9 cellular contexts compared by ENCODE assay signal in the genomic region with DNA sequence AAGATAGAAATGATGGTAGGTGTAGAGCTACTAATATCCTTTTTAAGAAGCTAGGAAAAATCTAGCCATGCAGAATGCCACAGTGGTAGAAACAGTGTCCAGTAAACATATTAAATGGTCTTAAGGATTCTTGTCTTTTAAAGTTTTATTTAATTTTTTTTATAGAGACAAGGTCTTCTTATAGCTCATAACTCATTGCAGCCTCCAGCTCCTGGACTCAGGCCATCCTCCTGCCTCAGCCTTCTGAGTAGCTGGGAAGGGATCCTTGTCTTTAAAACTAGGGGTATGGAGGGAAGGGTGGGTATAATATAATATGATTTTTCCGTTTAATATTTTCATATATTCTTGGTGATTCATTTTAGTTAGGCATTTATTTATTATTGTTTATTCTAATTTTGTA. TPM values are rescaled to one million over a fixed set of nuclear protein-coding genes. Genes with fewer than 3 reads are reported as not detected.
DNase-seq lines count a peak whose midpoint lies in the region; ATAC-seq and TF ChIP-seq lines count a peak whose summit lies in the region.
"Had no signal": no experiment of that assay in that cellular context is flagged by ENCODE, and none has a peak within 500 bp of the region (broad histone marks: within the 10 kb centered on the region; RNA-seq: fewer than 3 reads in every experiment).

No MANE protein-coding gene starts in this region.

- peaks cover 43% of the 10 kb centered on the region for H3K36me3 Mint-ChIP-seq in activated CD8-positive, alpha-beta memory T cell treated with anti-CD3 and anti-CD28 coated beads, Interleukin-2, amount 10 ng/mL, durations not matched to agents 7 days and 5 days
- H3K36me3 Mint-ChIP-seq in activated CD4-positive, alpha-beta memory T cell treated with anti-CD3 and anti-CD28 coated beads for 36 hours = peaks cover 45% of the 10 kb centered on the region

- H3K4me3 Mint-ChIP-seq in activated CD8-positive, alpha-beta memory T cell treated with anti-CD3 and anti-CD28 coated beads, Interleukin-2, amount 10 ng/mL, durations not matched to agents 7 days and 5 days = no peak overlapping the region
- peak overlapping the region; percentile 88 for H3K4me3 Mint-ChIP-seq in activated CD4-positive, alpha-beta memory T cell treated with anti-CD3 and anti-CD28 coated beads for 36 hours

- no peaks in the 10 kb centered on the region for H3K9me3 Mint-ChIP-seq in activated CD8-positive, alpha-beta memory T cell treated with anti-CD3 and anti-CD28 coated beads, Interleukin-2, amount 10 ng/mL, durations not matched to agents 7 days and 5 days (ENCODE audit: low read depth)
- no peaks in the 10 kb centered on the region for H3K9me3 Mint-ChIP-seq in activated CD4-positive, alpha-beta memory T cell treated with anti-CD3 and anti-CD28 coated beads for 36 hours

- CTCF ChIA-PET in activated CD8-positive, alpha-beta memory T cell treated with anti-CD3 and anti-CD28 coated beads, Interleukin-2, amount 10 ng/mL, durations not matched to agents 7 days and 5 days (lab: Charles Lee) = interaction anchor here (1.0 kb wide), 1 partner anchor 155 kb away, joined by 5 read pairs; no protein-coding TSS in a partner anchor
- CTCF ChIA-PET in activated CD4-positive, alpha-beta memory T cell treated with anti-CD3 and anti-CD28 coated beads for 36 hours (lab: Charles Lee) = interaction anchor here (0.9 to 2.6 kb wide), 2 partner anchors 53 to 62 kb away, joined by 3 to 13 read pairs; partner anchors contain the start of gene SRD5A3

- no peaks in the 10 kb centered on the region for H3K9me3 ChIP-seq in HAP-1

- ATAC-seq in activated CD8-positive, alpha-beta memory T cell treated with anti-CD3 and anti-CD28 coated beads, Interleukin-2, amount 10 ng/mL, durations not matched to agents 7 days and 5 days = no peak
- ATAC-seq: Right ventricle myocardium inferior had no signal

- in situ Hi-C loops in HAP-1 (cut with MboI; ENCODE audit: low sequenced_read_pairs) = no loop called here

- POLR2A ChIA-PET in activated CD4-positive, alpha-beta memory T cell treated with anti-CD3 and anti-CD28 coated beads for 36 hours (lab: Charles Lee) = no interaction called here

- intact Hi-C loops in activated CD4-positive, alpha-beta memory T cell treated with anti-CD3 and anti-CD28 coated beads for 36 hours (cut with micrococcal nuclease) = loop anchor here (5.0 kb wide), 2 partner anchors 468 to 1038 kb away; partner anchors contain the start of genes PAICS and PPAT

- peaks cover 29% of the 10 kb centered on the region for H3K36me3 ChIP-seq in HAP-1 (replicated peaks)

- no peak for DNase-seq in activated CD8-positive, alpha-beta memory T cell treated with anti-CD3 and anti-CD28 coated beads, Interleukin-2, amount 10 ng/mL, durations not matched to agents 7 days and 5 days
- DNase-seq in activated CD8-positive, alpha-beta memory T cell treated with anti-CD3 and anti-CD28 coated beads, Interleukin-2, amount 50 U/mL, for 4 hours = no peak
- no peak for DNase-seq in activated CD4-positive, alpha-beta memory T cell treated with anti-CD3 and anti-CD28 coated beads for 36 hours
- no peak for DNase-seq in fibroblast of villous mesenchyme (ENCODE audit: low read depth)
- DNase-seq in substantia nigra (lab: John Stamatoyannopoulos, UW) = peak in 5 of 49 donors; percentile 7 to 39 (median 15)
- no peak for DNase-seq in stimulated activated CD8-positive, alpha-beta memory T cell treated with anti-CD3 and anti-CD28 coated beads, Interleukin-4, amount 100 ng/mL, for 48 hours
- no peak for DNase-seq in DMS53 treated with DMSO at 0.1 percent for 48 hours (lab: John Stamatoyannopoulos, UW; ENCODE audit: unreplicated experiment)
- DNase-seq in HAP-1 (ENCODE audit: low spot score in 2 of 2) = no peak

- H3K4me1 Mint-ChIP-seq in activated CD8-positive, alpha-beta memory T cell treated with anti-CD3 and anti-CD28 coated beads, Interleukin-2, amount 10 ng/mL, durations not matched to agents 7 days and 5 days = peaks cover 49% of the 10 kb centered on the region
- H3K4me1 Mint-ChIP-seq in activated CD4-positive, alpha-beta memory T cell treated with anti-CD3 and anti-CD28 coated beads for 36 hours (ENCODE audit: low read depth) = peaks cover 43% of the 10 kb centered on the region

- peaks cover 15% of the 10 kb centered on the region for H3K4me1 ChIP-seq in HAP-1

- H3K27ac Mint-ChIP-seq in activated CD8-positive, alpha-beta memory T cell treated with anti-CD3 and anti-CD28 coated beads, Interleukin-2, amount 10 ng/mL, durations not matched to agents 7 days and 5 days = peak overlapping the region; percentile 24
- H3K27ac Mint-ChIP-seq in activated CD4-positive, alpha-beta memory T cell treated with anti-CD3 and anti-CD28 coated beads for 36 hours = no peak overlapping the region

- TF ChIP-seq CTCF in fibroblast of villous mesenchyme (IDR thresholded peaks at IDR 0.05; ENCODE audit: insufficient read depth, low read depth, low read length) = no peak

- H3K4me3 ChIP-seq in fibroblast of villous mesenchyme (ENCODE audit: low read depth, low read length) (peak overlapping the region; percentile 92), HAP-1 (no peak overlapping the region)

- H3K27me3 Mint-ChIP-seq in activated CD8-positive, alpha-beta memory T cell treated with anti-CD3 and anti-CD28 coated beads, Interleukin-2, amount 10 ng/mL, durations not matched to agents 7 days and 5 days = no peaks in the 10 kb centered on the region
- no peaks in the 10 kb centered on the region for H3K27me3 Mint-ChIP-seq in activated CD4-positive, alpha-beta memory T cell treated with anti-CD3 and anti-CD28 coated beads for 36 hours

- H3K27me3 ChIP-seq in HAP-1 (ENCODE audit: low read depth) = no peaks in the 10 kb centered on the region

- peak overlapping the region; percentile 61 for H3K27ac ChIP-seq in substantia nigra (ENCODE audit: low read depth, low read length, poor library complexity, severe bottlenecking)

RNA-seq across cellular contexts. Expression of gene TMEM165, which starts 3.8 kb away (rescaled TPM):
- total RNA-seq in activated CD8-positive, alpha-beta memory T cell treated with anti-CD3 and anti-CD28 coated beads, Interleukin-2, amount 10 ng/mL, durations not matched to agents 7 days and 5 days = 10 to 100 TPM; 77.2 to 82.2 TPM
- total RNA-seq in activated CD4-positive, alpha-beta memory T cell treated with anti-CD3 and anti-CD28 coated beads for 36 hours = 10 to 100 TPM; 50.4 to 56.8 TPM
- 123 and 186 TPM in 2 replicates for total RNA-seq in fibroblast of villous mesenchyme

RNA-seq across cellular contexts. Expression of gene SRD5A3, which starts 53.5 kb away (rescaled TPM):
- 1 to 10 TPM; 8.8 to 9.7 TPM for total RNA-seq in activated CD8-positive, alpha-beta memory T cell treated with anti-CD3 and anti-CD28 coated beads, Interleukin-2, amount 10 ng/mL, durations not matched to agents 7 days and 5 days
- total RNA-seq in activated CD4-positive, alpha-beta memory T cell treated with anti-CD3 and anti-CD28 coated beads for 36 hours = 10 to 100 TPM; 19.2 to 19.7 TPM
- total RNA-seq in fibroblast of villous mesenchyme = 6.8 and 8.6 TPM in 2 replicates
